ENCODE assay signal across 8 cellular contexts in genomic region chr17:76147211-76148014, GRCh38. TPM values are rescaled to one million over a fixed set of nuclear protein-coding genes. Genes with fewer than 3 reads are reported as not detected.
DNase-seq lines count a peak whose midpoint lies in the region; ATAC-seq and TF ChIP-seq lines count a peak whose summit lies in the region.

No MANE protein-coding gene starts in this region.

- no peaks in the 10 kb centered on the region for H3K9me3 Mint-ChIP-seq in stimulated activated naive B cell treated with anti-CD40 and anti-IgM and Interleukin-4, amounts not matched to agents 10 μg/mL and 1 μg/mL and 100 μg/mL, for 72 hours

- H3K4me3 ChIP-seq in GM12864 (ENCODE audit: low read depth, low read length), result no peak overlapping the region
- H3K4me3 ChIP-seq in fibroblast of mammary gland (ENCODE audit: control insufficient read depth, low read depth, low read length), result no peak overlapping the region

- no peaks in the 10 kb centered on the region for H3K27me3 Mint-ChIP-seq in stimulated activated naive B cell treated with anti-CD40 and anti-IgM and Interleukin-4, amounts not matched to agents 10 μg/mL and 1 μg/mL and 100 μg/mL, for 72 hours

- ATAC-seq in stimulated activated naive B cell treated with anti-CD40 and anti-IgM and Interleukin-4, amounts not matched to agents 10 μg/mL and 1 μg/mL and 100 μg/mL, for 72 hours (replicated peaks), result no peak
- no peak for ATAC-seq in GM18868 (IDR thresholded peaks at IDR 0.05; ENCODE audit: unreplicated experiment)
- no peak for ATAC-seq in HG03520 (IDR thresholded peaks at IDR 0.05; ENCODE audit: unreplicated experiment)
- no peak for ATAC-seq in GM18858 (IDR thresholded peaks at IDR 0.05; ENCODE audit: unreplicated experiment)

- H3K36me3 Mint-ChIP-seq in stimulated activated naive B cell treated with anti-CD40 and anti-IgM and Interleukin-4, amounts not matched to agents 10 μg/mL and 1 μg/mL and 100 μg/mL, for 72 hours, result no peaks in the 10 kb centered on the region

- DNase-seq in AG09319 (ENCODE audit: extremely low read depth, low read depth) (peak; percentile 4), GM12864 (ENCODE audit: low read depth) (no peak), RPMI7951 (ENCODE audit: low read depth) (peak; percentile 22), fibroblast of mammary gland (ENCODE audit: low read depth) (peak; percentile 38)
- no peak for DNase-seq in stimulated activated naive B cell treated with anti-CD40 and anti-IgM and Interleukin-4, amounts not matched to agents 10 μg/mL and 1 μg/mL and 100 μg/mL, for 72 hours

- peaks cover 35 to 44% of the 10 kb centered on the region in 2 donors for H3K4me1 Mint-ChIP-seq in stimulated activated naive B cell treated with anti-CD40 and anti-IgM and Interleukin-4, amounts not matched to agents 10 μg/mL and 1 μg/mL and 100 μg/mL, for 72 hours

- H3K27ac Mint-ChIP-seq in stimulated activated naive B cell treated with anti-CD40 and anti-IgM and Interleukin-4, amounts not matched to agents 10 μg/mL and 1 μg/mL and 100 μg/mL, for 72 hours, result peak overlapping the region; percentile 56

- TF ChIP-seq CTCF in AG09319 (IDR thresholded peaks at IDR 0.05; ENCODE audit: low read depth, low read length) (peak; percentile 64), GM12864 (IDR thresholded peaks at IDR 0.05; ENCODE audit: low read depth, low read length, missing control alignments) (peak; percentile 28), fibroblast of mammary gland (conservative IDR thresholded peaks at IDR 0.05; ENCODE audit: control insufficient read depth, insufficient read depth, low read depth, low read length) (peak; percentile 63)

- H3K4me3 Mint-ChIP-seq in stimulated activated naive B cell treated with anti-CD40 and anti-IgM and Interleukin-4, amounts not matched to agents 10 μg/mL and 1 μg/mL and 100 μg/mL, for 72 hours, result no peak overlapping the region

RNA-seq across cellular contexts. Expression of gene FOXJ1, which starts 6.4 kb away (rescaled TPM):
- total RNA-seq in RPMI7951 (2014; rRNA removed; shearing (Covaris generic)), result not detected in 2 replicates

RNA-seq across cellular contexts. Expression of gene EXOC7, which starts 43.8 kb away (rescaled TPM):
- total RNA-seq in RPMI7951 (2014; rRNA removed; shearing (Covaris generic)), result 32.4 and 45.0 TPM in 2 replicates

Comparison
In these comparisons a context has a peak if more than half of its experiments do, and no peak if none do; other contexts are left out.
1. DNase-seq: peak in AG09319 (single experiment), RPMI7951 (single experiment) and fibroblast of mammary gland (single experiment); none in GM12864 (single experiment) and stimulated activated naive B cell treated with anti-CD40 and anti-IgM and Interleukin-4, amounts not matched to agents 10 μg/mL and 1 μg/mL and 100 μg/mL, for 72 hours (single experiment).
2. Peak in every context shown above with its lines, with median percentiles within 50 percentile points of each other: CTCF ChIP-seq.